Comparison of ENCODE assay signal across 17 cellular contexts in genomic region chr9:86022687-86023266, GRCh38.
DNase-seq lines count a peak whose midpoint lies in the region; ATAC-seq and TF ChIP-seq lines count a peak whose summit lies in the region.
"Had no signal": no experiment of that assay in that cellular context is flagged by ENCODE, and none has a peak within 500 bp of the region (broad histone marks: within the 10 kb centered on the region; RNA-seq: fewer than 3 reads in every experiment).

No MANE protein-coding gene starts in this region.

- TF ChIP-seq CTCF in glutamatergic neuron (IDR thresholded peaks at IDR 0.05; ENCODE audit: partially characterized antibody, unreplicated experiment), result no peak

- peak; percentile 7 for DNase-seq in stimulated activated CD8-positive, alpha-beta memory T cell treated with anti-CD3 and anti-CD28 coated beads, Interleukin-12 subunit alpha, Interleukin-12 subunit beta, amount 100 ng/mL, for 1 hour (ENCODE audit: low read depth)
- no peak for DNase-seq in stimulated activated CD8-positive, alpha-beta memory T cell treated with anti-CD3 and anti-CD28 coated beads, Interleukin-4, amount 100 ng/mL, for 48 hours
- no peak for DNase-seq in T-helper 17 cell
- DNase-seq in glutamatergic neuron, result no peak
- DNase-seq: GF-D8; H7; heart left ventricle; mesenchymal stem cell; NCI-H2029; NCI-H524; OCI-M1; sigmoid colon; stimulated activated CD4-positive, alpha-beta T cell treated with anti-CD3 and anti-CD28 coated beads, Interleukin-1b, Interleukin-23, amount 100 ng/mL, for 48 hours had no signal

- peaks cover 32% of the 10 kb centered on the region for H3K36me3 Mint-ChIP-seq in T-helper 17 cell (ENCODE audit: low read depth)
- no peaks in the 10 kb centered on the region for H3K36me3 Mint-ChIP-seq in glutamatergic neuron (ENCODE audit: unreplicated experiment)

- ATAC-seq in T-helper 17 cell, result no peak
- no peak for ATAC-seq in GM21717 (IDR thresholded peaks at IDR 0.05; ENCODE audit: unreplicated experiment)
- no peak for ATAC-seq in HG03039 (IDR thresholded peaks at IDR 0.05; ENCODE audit: unreplicated experiment)
- no peak for ATAC-seq in GM21825 (IDR thresholded peaks at IDR 0.05; ENCODE audit: unreplicated experiment)
- ATAC-seq: heart left ventricle had no signal

- H3K9me3 ChIP-seq in T-helper 17 cell (ENCODE audit: control insufficient read depth, low read length, poor library complexity, severe bottlenecking), result no peaks in the 10 kb centered on the region
- H3K9me3 ChIP-seq: neutrophil, sigmoid colon had no signal

- H3K4me3 Mint-ChIP-seq in T-helper 17 cell, result peak overlapping the region; percentile 36
- H3K4me3 Mint-ChIP-seq in glutamatergic neuron (ENCODE audit: unreplicated experiment), result no peak overlapping the region

- peaks cover 7% of the 10 kb centered on the region for H3K4me1 Mint-ChIP-seq in T-helper 17 cell
- H3K4me1 Mint-ChIP-seq in glutamatergic neuron (ENCODE audit: low read depth, unreplicated experiment), result peaks cover 8% of the 10 kb centered on the region

- H3K27me3 Mint-ChIP-seq in T-helper 17 cell, result no peaks in the 10 kb centered on the region
- peaks cover 3% of the 10 kb centered on the region for H3K27me3 Mint-ChIP-seq in glutamatergic neuron (ENCODE audit: unreplicated experiment)

- H3K9me3 Mint-ChIP-seq in glutamatergic neuron (ENCODE audit: unreplicated experiment), result peaks cover 8% of the 10 kb centered on the region

- H3K27ac Mint-ChIP-seq in T-helper 17 cell, result no peak overlapping the region
- peak overlapping the region; percentile 60 for H3K27ac Mint-ChIP-seq in glutamatergic neuron (ENCODE audit: unreplicated experiment)
